ENCODE assay signal across 32 cellular contexts in genomic region chr6:49918787-49919186, GRCh38. TPM values are rescaled to one million over a fixed set of nuclear protein-coding genes. Genes with fewer than 3 reads are reported as not detected.
DNase-seq lines count a peak whose midpoint lies in the region; ATAC-seq, FAIRE-seq and TF ChIP-seq lines count a peak whose summit lies in the region.
"Had no signal": no experiment of that assay in that cellular context is flagged by ENCODE, and none has a peak within 500 bp of the region (broad histone marks: within the 10 kb centered on the region; RNA-seq: fewer than 3 reads in every experiment).

No MANE protein-coding gene starts in this region.

- CTCF ChIA-PET in K562 (lab: Yijun Ruan, JAX; ENCODE audit: low intra/inter-chr PET ratio), result no interaction called here

- DNase-seq in ELF-1 (ENCODE audit: low read depth, low spot score), result peak; percentile 44
- no peak for DNase-seq in K562 (ENCODE audit: extremely low read depth in 1 of 4, low spot score in 3 of 4)
- peak; percentile 10 for DNase-seq in iPS-NIHi11 (ENCODE audit: low spot score)
- DNase-seq in lower leg skin (ENCODE audit: low spot score in 2 of 2), result no peak
- DNase-seq in middle frontal gyrus (ENCODE audit: extremely low spot score, low spot score), result no peak
- no peak for DNase-seq in activated CD4-positive, alpha-beta T cell treated with anti-CD3 and anti-CD28 coated beads, Interleukin-2, amount 50 U/mL, for 48 hours
- no peak for DNase-seq in DMS153 treated with DMSO at 0.1 percent for 48 hours (lab: John Stamatoyannopoulos, UW; ENCODE audit: unreplicated experiment)
- DNase-seq: AML-193; CD4-positive, alpha-beta T cell; COR-L47; DMS79; EL; GF-D8; IMR-90; MM.1S; NCI-H1694 treated with DMSO at 0.1 percent for 48 hours; NCI-H2081; NCI-H524; SHP77; T-helper 1 cell had no signal

- no TSS peak for BruUV-seq in K562 (replicated peaks; lab: Mats Ljungman, UMichigan)

- H3K4me1 ChIP-seq in HUES48 (ENCODE audit: control insufficient read depth, insufficient read depth, low read length), result peaks cover 38% of the 10 kb centered on the region
- H3K4me1 ChIP-seq in K562 (replicated peaks in 1 of 2; ENCODE audit: control insufficient read depth in 2 of 2, insufficient read depth in 2 of 2, low read length in 2 of 2), result no peaks in the 10 kb centered on the region

- no peak overlapping the region for H3K4me3 ChIP-seq in HUES48 (ENCODE audit: low read depth, low read length)
- H3K4me3 ChIP-seq in K562, result no peak overlapping the region
- no peak overlapping the region for H3K4me3 ChIP-seq in lower leg skin (ENCODE audit: low read depth, poor library complexity, severe bottlenecking)
- H3K4me3 ChIP-seq: BLaER1 treated with 17β-estradiol and CSF1 and Interleukin-3, amounts not matched to agents 10 nM and 100 nM had no signal

- no peaks in the 10 kb centered on the region for H3K9me1 ChIP-seq in K562 (ENCODE audit: control insufficient read depth, insufficient read depth, low read length)

- no peak for TF ChIP-seq EP300 in K562 (IDR thresholded peaks at IDR 0.05; ENCODE audit: low read length)

- no peak for TF ChIP-seq CTCF in K562 (IDR thresholded peaks at IDR 0.05 in 2 of 3, conservative IDR thresholded peaks at IDR 0.05 in 1 of 3; ENCODE audit: insufficient read depth in 2 of 3, low read depth in 1 of 3, low read length in 3 of 3)
- no peak for TF ChIP-seq CTCF in lower leg skin (IDR thresholded peaks at IDR 0.05)

- no peaks in the 10 kb centered on the region for H3K9me3 ChIP-seq in HUES48 (ENCODE audit: control insufficient read depth, insufficient read depth, low read length)
- no peaks in the 10 kb centered on the region for H3K9me3 ChIP-seq in K562 (replicated peaks; ENCODE audit: control insufficient read depth, insufficient read depth, low read depth, low read length)
- H3K9me3 ChIP-seq: BLaER1 treated with 17β-estradiol and CSF1 and Interleukin-3, amounts not matched to agents 10 nM and 100 nM had no signal

- TF ChIP-seq RAD21 in K562 (CRISPR knock-in tag; conservative IDR thresholded peaks at IDR 0.05 in 1 of 2, IDR thresholded peaks at IDR 0.05 in 1 of 2), result no peak

- H2AFZ ChIP-seq in K562 (ENCODE audit: low read depth, low read length), result no peak overlapping the region

- H3K36me3 ChIP-seq in HUES48 (ENCODE audit: control insufficient read depth, insufficient read depth, low read length) (no peaks in the 10 kb centered on the region), K562 (ENCODE audit: control insufficient read depth, insufficient read depth, low read length) (no peaks in the 10 kb centered on the region)
- H3K36me3 ChIP-seq: BLaER1 treated with 17β-estradiol and CSF1 and Interleukin-3, amounts not matched to agents 10 nM and 100 nM had no signal

- POLR2A ChIA-PET in K562 (lab: Yijun Ruan, JAX), result no interaction called here

- TF ChIP-seq POLR2A in K562 (conservative IDR thresholded peaks at IDR 0.05) (no peak), lower leg skin (IDR thresholded peaks at IDR 0.05) (no peak)

- H3K79me2 ChIP-seq in K562 (ENCODE audit: control insufficient read depth, insufficient read depth, low read length), result no peaks in the 10 kb centered on the region

- peak; percentile 37; the same call in 2 of the 3 replicates for ATAC-seq in K562
- ATAC-seq: Panc1 had no signal

- in situ Hi-C loops in K562 (cut with MboI), result no loop called here

- no peak overlapping the region for H3K9ac ChIP-seq in HUES48 (ENCODE audit: low read depth, low read length)
- H3K9ac ChIP-seq in K562 (ENCODE audit: insufficient read depth in 1 of 2, low read depth in 2 of 2, low read length in 2 of 2), result no peak overlapping the region
- H3K9ac ChIP-seq: BLaER1 treated with 17β-estradiol and CSF1 and Interleukin-3, amounts not matched to agents 10 nM and 100 nM; KMS-11 had no signal

- no peak overlapping the region for H3K4me2 ChIP-seq in K562 (ENCODE audit: insufficient read depth, low read length)
- H3K4me2 ChIP-seq: BLaER1 treated with 17β-estradiol and CSF1 and Interleukin-3, amounts not matched to agents 10 nM and 100 nM; KMS-11 had no signal

- no peak for FAIRE-seq in K562 (lab: Jason Lieb, UNC)
- FAIRE-seq: A204.1, GM12891, H54, HTR-8/SVneo had no signal

- WGBS in K562 (ENCODE audit: insufficient coverage, low coverage, missing lambda C conversion rate), result 13% methylated on average over 2 of the region's 2 CpGs
- 62 to 81% methylated on average over 2 of the region's 2 CpGs for WGBS in lower leg skin, 2 donors

- H3K27ac ChIP-seq in HUES48 (ENCODE audit: low read depth, low read length) (peak overlapping the region; percentile 58), K562 (ENCODE audit: extremely low read depth, low read depth, low read length) (no peak overlapping the region)
- H3K27ac ChIP-seq: BLaER1 treated with 17β-estradiol and CSF1 and Interleukin-3, amounts not matched to agents 10 nM and 100 nM; KMS-11; RWPE1 had no signal

- intact Hi-C loops in K562 (cut with micrococcal nuclease) (no loop called here), lower leg skin (cut with DNase I; ENCODE audit: low total_unique reads) (no loop called here)

- H3K27me3 ChIP-seq in HUES48 (ENCODE audit: control insufficient read depth, insufficient read depth, low read length) (no peaks in the 10 kb centered on the region), K562 (ENCODE audit: control insufficient read depth in 2 of 2, insufficient read depth in 2 of 2, low read length in 2 of 2) (no peaks in the 10 kb centered on the region)
- H3K27me3 ChIP-seq: BLaER1 treated with 17β-estradiol and CSF1 and Interleukin-3, amounts not matched to agents 10 nM and 100 nM had no signal

- H4K20me1 ChIP-seq in K562 (replicated peaks; ENCODE audit: control insufficient read depth, insufficient read depth, low read length), result no peaks in the 10 kb centered on the region
- H4K20me1 ChIP-seq: BLaER1 treated with 17β-estradiol and CSF1 and Interleukin-3, amounts not matched to agents 10 nM and 100 nM had no signal

TF ChIP-seq in K562, 482 proteins besides CTCF, POLR2A, EP300 and RAD21:
- TF ChIP-seq DIDO1 (tag; IDR thresholded peaks at IDR 0.05; ENCODE audit: low read depth), result no peak

RNA-seq across cellular contexts. Expression of gene DEFB114, which starts 45.2 kb away (rescaled TPM):
- total RNA-seq in K562 (2011; cell fraction: chromatin; rRNA removed; ENCODE audit: low replicate concordance), result not detected in 2 replicates
- total RNA-seq in K562 (2011; cell fraction: nucleolus; rRNA removed), result not detected in 2 replicates
- not detected in 2 replicates for total RNA-seq in K562 (2011; cell fraction: nucleoplasm; rRNA removed)
- total RNA-seq in K562 (2014; rRNA removed) (not detected in 2 replicates), K562 (2014; rRNA removed; fragmentation: Illumina TruSeq; extraction: Trizol) (not detected in 2 replicates), K562 (2015; rRNA removed; fragmentation: Illumina TruSeq; extraction: Trizol) (not detected in 2 replicates), K562 (2021) (not detected in 2 replicates), lower leg skin (not detected)
- polyA plus RNA-seq in K562 (2011; rRNA removed) (not detected in 2 replicates), K562 (2014; fragmentation: Illumina TruSeq; extraction: Trizol) (not detected in 2 replicates), K562 (2014; fragmentation: Nextera tagmentation; extraction: Ambion mirVana) (not detected), K562 (2014; rRNA removed) (not detected in 2 replicates)
- not detected in 2 replicates for polyA plus RNA-seq in K562 (2011; cell fraction: cytosol; rRNA removed)
- not detected in 2 replicates for polyA plus RNA-seq in K562 (2011; cell fraction: nucleus; rRNA removed)
- polyA plus RNA-seq in K562 (2012), result not detected in 2 replicates
- polyA minus RNA-seq in K562 (2011; rRNA and poly(A)+ RNA removed), result not detected in 2 replicates
- not detected in 2 replicates for polyA minus RNA-seq in K562 (2011; cell fraction: cytosol; rRNA and poly(A)+ RNA removed)
- polyA minus RNA-seq in K562 (2011; cell fraction: nucleus; rRNA and poly(A)+ RNA removed), result not detected in 2 replicates
- total RNA-seq: CD4-positive, alpha-beta T cell; IMR-90; OCI-LY7; SK-MEL-5 had no signal
- polyA plus RNA-seq: AG04450, IMR-90 had no signal

RNA-seq across cellular contexts. Expression of gene DEFB113, which starts 50.6 kb away (rescaled TPM):
- total RNA-seq in K562 (2011; cell fraction: chromatin; rRNA removed; ENCODE audit: low replicate concordance), result not detected in 2 replicates
- total RNA-seq in K562 (2011; cell fraction: nucleolus; rRNA removed), result not detected in 2 replicates
- total RNA-seq in K562 (2011; cell fraction: nucleoplasm; rRNA removed), result not detected in 2 replicates
- total RNA-seq in K562 (2014; rRNA removed), result not detected in 2 replicates
- not detected in 2 replicates for total RNA-seq in K562 (2014; rRNA removed; fragmentation: Illumina TruSeq; extraction: Trizol)
- total RNA-seq in K562 (2015; rRNA removed; fragmentation: Illumina TruSeq; extraction: Trizol), result not detected in 2 replicates
- not detected in 2 replicates for total RNA-seq in K562 (2021)
- polyA plus RNA-seq in K562 (2011; rRNA removed), result not detected in 2 replicates
- polyA plus RNA-seq in K562 (2011; cell fraction: cytosol; rRNA removed), result not detected in 2 replicates
- not detected in 2 replicates for polyA plus RNA-seq in K562 (2011; cell fraction: nucleus; rRNA removed)
- not detected in 2 replicates for polyA plus RNA-seq in K562 (2012)
- polyA plus RNA-seq in K562 (2014; fragmentation: Illumina TruSeq; extraction: Trizol), result not detected in 2 replicates
- polyA plus RNA-seq in K562 (2014; fragmentation: Nextera tagmentation; extraction: Ambion mirVana), result not detected
- not detected in 2 replicates for polyA plus RNA-seq in K562 (2014; rRNA removed)
- polyA minus RNA-seq in K562 (2011; rRNA and poly(A)+ RNA removed), result not detected in 2 replicates
- not detected in 2 replicates for polyA minus RNA-seq in K562 (2011; cell fraction: cytosol; rRNA and poly(A)+ RNA removed)
- polyA minus RNA-seq in K562 (2011; cell fraction: nucleus; rRNA and poly(A)+ RNA removed), result not detected in 2 replicates
- not detected for total RNA-seq in lower leg skin
- total RNA-seq: CD4-positive, alpha-beta T cell; IMR-90; OCI-LY7; SK-MEL-5 had no signal
- polyA plus RNA-seq: AG04450, IMR-90 had no signal

RNA-seq across cellular contexts. Expression of gene CRISP1, which starts 52.5 kb away (rescaled TPM):
- not detected in 2 replicates for total RNA-seq in K562 (2011; cell fraction: chromatin; rRNA removed; ENCODE audit: low replicate concordance)
- total RNA-seq in K562 (2011; cell fraction: nucleolus; rRNA removed), result not detected in 2 replicates
- total RNA-seq in K562 (2011; cell fraction: nucleoplasm; rRNA removed), result not detected in 2 replicates
- total RNA-seq in K562 (2014; rRNA removed), result not detected in 2 replicates
- total RNA-seq in K562 (2014; rRNA removed; fragmentation: Illumina TruSeq; extraction: Trizol), result not detected in 2 replicates
- total RNA-seq in K562 (2015; rRNA removed; fragmentation: Illumina TruSeq; extraction: Trizol), result not detected in 2 replicates
- total RNA-seq in K562 (2021), result not detected in 2 replicates
- polyA plus RNA-seq in K562 (2011; rRNA removed), result not detected in 2 replicates
- polyA plus RNA-seq in K562 (2011; cell fraction: cytosol; rRNA removed), result not detected in 2 replicates
- polyA plus RNA-seq in K562 (2011; cell fraction: nucleus; rRNA removed), result not detected in 2 replicates
- not detected in 2 replicates for polyA plus RNA-seq in K562 (2012)
- not detected in 2 replicates for polyA plus RNA-seq in K562 (2014; fragmentation: Illumina TruSeq; extraction: Trizol)
- not detected for polyA plus RNA-seq in K562 (2014; fragmentation: Nextera tagmentation; extraction: Ambion mirVana)
- not detected in 2 replicates for polyA plus RNA-seq in K562 (2014; rRNA removed)
- not detected in 2 replicates for polyA minus RNA-seq in K562 (2011; rRNA and poly(A)+ RNA removed)
- polyA minus RNA-seq in K562 (2011; cell fraction: cytosol; rRNA and poly(A)+ RNA removed), result not detected in 2 replicates
- not detected in 2 replicates for polyA minus RNA-seq in K562 (2011; cell fraction: nucleus; rRNA and poly(A)+ RNA removed)
- not detected for total RNA-seq in lower leg skin
- total RNA-seq: CD4-positive, alpha-beta T cell; IMR-90; OCI-LY7; SK-MEL-5 had no signal
- polyA plus RNA-seq: AG04450, IMR-90 had no signal

Comparison
In these comparisons a context has a peak if more than half of its experiments do, and no peak if none do; other contexts are left out.
1. DNase-seq: peak in ELF-1 (single experiment) and iPS-NIHi11 (single experiment); none in K562 (0 of 4), lower leg skin (0 of 2), middle frontal gyrus (single experiment), activated CD4-positive, alpha-beta T cell treated with anti-CD3 and anti-CD28 coated beads, Interleukin-2, amount 50 U/mL, for 48 hours (0 of 2) and DMS153 treated with DMSO at 0.1 percent for 48 hours (single experiment).